In the genomic region with DNA sequence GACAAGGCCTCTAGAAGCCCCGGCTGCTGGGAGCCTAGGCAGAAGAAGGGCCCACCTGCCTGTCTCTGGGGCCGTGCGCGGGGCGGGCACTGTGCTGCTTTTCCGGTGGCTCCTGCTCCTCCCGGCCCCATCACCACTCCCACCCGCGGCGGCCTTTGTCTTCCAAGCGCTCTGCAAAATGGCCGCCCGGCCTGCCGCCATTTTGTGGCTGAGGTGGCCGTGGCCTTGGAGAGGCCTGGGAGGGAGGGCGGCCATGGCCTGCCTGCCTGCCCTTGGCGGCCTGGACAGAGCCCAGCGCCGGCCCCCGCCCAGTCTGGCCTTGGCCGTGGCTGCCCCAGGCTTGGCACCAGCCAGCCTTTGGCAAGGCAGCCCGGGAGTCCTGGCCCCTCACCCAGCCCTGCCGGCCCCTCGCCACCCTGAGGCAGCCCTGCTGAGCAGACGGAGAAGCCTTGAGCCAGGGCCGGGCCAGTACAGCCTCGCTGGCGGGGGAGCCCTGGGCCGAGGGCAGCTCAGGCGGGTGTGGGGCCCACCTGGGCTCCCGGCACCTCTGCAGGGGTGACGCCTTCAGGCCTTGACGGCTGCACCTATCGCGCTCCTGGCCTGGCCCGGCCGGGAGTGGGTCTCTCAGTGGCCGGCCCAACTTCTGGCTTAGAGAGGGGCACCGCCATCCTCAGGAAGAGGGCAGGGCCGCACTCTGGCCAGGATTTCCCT, we compare ENCODE assay signal across 1 cellular context.
TF ChIP-seq lines count a peak whose summit lies in the region.

No MANE protein-coding gene starts in this region.

TF ChIP-seq in SK-N-SH, 30 proteins besides CTCF, POLR2A, EP300 and RAD21 (continued from another document):
- no peak for TF ChIP-seq NRF1 (IDR thresholded peaks at IDR 0.05; ENCODE audit: low read depth, low read length)
- peak; percentile 90 for TF ChIP-seq YY1 (IDR thresholded peaks at IDR 0.05; ENCODE audit: low read depth)
- TF ChIP-seq SIN3A (IDR thresholded peaks at IDR 0.05; ENCODE audit: borderline replicate concordance, low read depth, low read length), result peak; percentile 13; the same call in 1 of the 2 replicates
